ENCODE assay signal across 19 cellular contexts in genomic region chr15:89817701-89818280, GRCh38. TPM values are rescaled to one million over a fixed set of nuclear protein-coding genes. Genes with fewer than 3 reads are reported as not detected.
DNase-seq lines count a peak whose midpoint lies in the region; ATAC-seq and TF ChIP-seq lines count a peak whose summit lies in the region.
"Had no signal": no experiment of that assay in that cellular context is flagged by ENCODE, and none has a peak within 500 bp of the region (broad histone marks: within the 10 kb centered on the region; RNA-seq: fewer than 3 reads in every experiment).

No MANE protein-coding gene starts in this region.

- peak overlapping the region; percentile 70; the same call in 1 of the 2 replicates for H3K4me3 Mint-ChIP-seq in HFFc6
- H3K4me3 Mint-ChIP-seq: CD14-positive monocyte had no signal

- ATAC-seq in HG02798 (IDR thresholded peaks at IDR 0.05; ENCODE audit: poor library complexity, unreplicated experiment) (no peak), GM21528 (IDR thresholded peaks at IDR 0.05; ENCODE audit: low FRiP score, unreplicated experiment) (no peak)

- H3K4me1 ChIP-seq in SJCRH30: peaks cover 12% of the 10 kb centered on the region
- peaks cover 44% of the 10 kb centered on the region for H3K4me1 ChIP-seq in skeletal muscle satellite cell (ENCODE audit: control insufficient read depth, insufficient read depth, low read length)

- H3K27me3 ChIP-seq in SJCRH30 (peaks cover 4% of the 10 kb centered on the region; the same call in 1 of the 2 replicates), skeletal muscle satellite cell (ENCODE audit: control insufficient read depth, insufficient read depth, low read length) (no peaks in the 10 kb centered on the region)

- H3K4me1 Mint-ChIP-seq in HFFc6 (ENCODE audit: low read depth): peaks cover 70% of the 10 kb centered on the region

- H3K36me3 Mint-ChIP-seq in HFFc6 (ENCODE audit: low read depth): peaks cover 5% of the 10 kb centered on the region

- no peaks in the 10 kb centered on the region for H3K36me3 ChIP-seq in SJCRH30
- peaks cover 7% of the 10 kb centered on the region for H3K36me3 ChIP-seq in skeletal muscle satellite cell (ENCODE audit: insufficient read depth, low read length)

- TF ChIP-seq CTCF in HFFc6 (IDR thresholded peaks at IDR 0.05): no peak
- TF ChIP-seq CTCF in choroid plexus epithelial cell (conservative IDR thresholded peaks at IDR 0.05; ENCODE audit: low read depth, low read length): no peak

- no peak for DNase-seq in HFFc6
- no peak for DNase-seq in SJCRH30
- peak; percentile 26 for DNase-seq in choroid plexus epithelial cell (ENCODE audit: low read depth)
- no peak for DNase-seq in NOMO-1 (lab: John Stamatoyannopoulos, UW; ENCODE audit: unreplicated experiment in 2 of 2)
- DNase-seq: ACHN, DMS79, KG1, MV-4-11, NCI-H1417, NCI-H187, NCI-H2107, NCI-H2227 treated with DMSO at 0.1 percent for 48 hours, NCI-H510A treated with DMSO at 0.1 percent for 48 hours, NCI-H82, SW 1271 had no signal

- no peaks in the 10 kb centered on the region for H3K9me3 Mint-ChIP-seq in HFFc6

- H3K9me3 ChIP-seq in SJCRH30 (replicated peaks) (no peaks in the 10 kb centered on the region), skeletal muscle satellite cell (replicated peaks; ENCODE audit: low read length) (no peaks in the 10 kb centered on the region)

- H3K27me3 Mint-ChIP-seq in HFFc6 (ENCODE audit: insufficient read depth): peaks cover 4% of the 10 kb centered on the region

- no peak overlapping the region for H3K9ac ChIP-seq in skeletal muscle satellite cell (ENCODE audit: low read depth, low read length)

- peak overlapping the region; percentile 33; the same call in 1 of the 2 replicates for H3K27ac ChIP-seq in SJCRH30

- H3K4me2 ChIP-seq in skeletal muscle satellite cell (ENCODE audit: low read length): peak overlapping the region; percentile 18

- no peak overlapping the region for H3K4me3 ChIP-seq in SJCRH30
- H3K4me3 ChIP-seq in choroid plexus epithelial cell (ENCODE audit: low read depth, low read length): no peak overlapping the region
- H3K4me3 ChIP-seq in skeletal muscle satellite cell (ENCODE audit: low read length): no peak overlapping the region

- peak overlapping the region; percentile 72 for H3K27ac Mint-ChIP-seq in HFFc6

RNA-seq across cellular contexts. Expression of gene ANPEP, which starts 3.1 kb away (rescaled TPM):
- total RNA-seq in HFFc6 (2021; fragmentation: NEBNext Ultra II Directional; extraction: Animal tissue kit (Norgen Biotek cat#: 25700)): 100 to 1,000 TPM; 502 to 857 (median 524) TPM
- total RNA-seq in SJCRH30 (2014; rRNA removed; shearing (Covaris generic)): 0.28 and 0.77 TPM in 2 replicates
- total RNA-seq in skeletal muscle satellite cell (2012; rRNA removed): 318 and 367 TPM in 2 replicates

RNA-seq across cellular contexts. Expression of gene MESP2, which starts 41.7 kb away (rescaled TPM):
- total RNA-seq in HFFc6 (2021; fragmentation: NEBNext Ultra II Directional; extraction: Animal tissue kit (Norgen Biotek cat#: 25700)): under 1 TPM in 3 of 6 experiments, not detected in 3; 0.19 to 0.26 (median 0.21) TPM
- not detected in 2 replicates for total RNA-seq in SJCRH30 (2014; rRNA removed; shearing (Covaris generic))
- 0.51 TPM in 1 of 2 replicates, not detected in the other for total RNA-seq in skeletal muscle satellite cell (2012; rRNA removed)

Comparison
In these comparisons a context has a peak if more than half of its experiments do, and no peak if none do; other contexts are left out.
1. RNA of gene ANPEP, which starts 3.1 kb away (total RNA-seq): 502 to 857 TPM in HFFc6; 0.28 to 0.77 TPM in SJCRH30; every median in the first group is over 100 times any median in the second.